In genomic region chr4:47577779-47578553, GRCh38 we compare ENCODE assay signal across 1 cellular context.
TF ChIP-seq lines count a peak whose summit lies in the region.

No MANE protein-coding gene starts in this region.

TF ChIP-seq in SK-N-SH, 30 proteins besides CTCF, POLR2A, EP300 and RAD21 (continued from another document):
- TF ChIP-seq, protein P1, sequence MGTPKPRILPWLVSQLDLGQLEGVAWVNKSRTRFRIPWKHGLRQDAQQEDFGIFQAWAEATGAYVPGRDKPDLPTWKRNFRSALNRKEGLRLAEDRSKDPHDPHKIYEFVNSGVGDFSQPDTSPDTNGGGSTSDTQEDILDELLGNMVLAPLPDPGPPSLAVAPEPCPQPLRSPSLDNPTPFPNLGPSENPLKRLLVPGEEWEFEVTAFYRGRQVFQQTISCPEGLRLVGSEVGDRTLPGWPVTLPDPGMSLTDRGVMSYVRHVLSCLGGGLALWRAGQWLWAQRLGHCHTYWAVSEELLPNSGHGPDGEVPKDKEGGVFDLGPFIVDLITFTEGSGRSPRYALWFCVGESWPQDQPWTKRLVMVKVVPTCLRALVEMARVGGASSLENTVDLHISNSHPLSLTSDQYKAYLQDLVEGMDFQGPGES (IDR thresholded peaks at IDR 0.05; ENCODE audit: low read depth, low read length), result no peak
- TF ChIP-seq POLR2AphosphoS5 (IDR thresholded peaks at IDR 0.05; ENCODE audit: low read depth, low read length), result no peak
